Comparison of ENCODE assay signal across 8 cellular contexts in genomic region chr14:21917699-21918436, GRCh38.
DNase-seq lines count a peak whose midpoint lies in the region; ATAC-seq and TF ChIP-seq lines count a peak whose summit lies in the region.

No MANE protein-coding gene starts in this region.

- no peaks in the 10 kb centered on the region for H3K9me3 ChIP-seq in MG63

- DNase-seq in AG09309 (ENCODE audit: low read depth), result no peak
- peak; percentile 32 for DNase-seq in T-helper 9 cell
- DNase-seq in cardiac fibroblast (ENCODE audit: low read depth in 2 of 2), result peak; percentile 63 to 66
- peak in 1 of 2 donors; percentile 53 for DNase-seq in left colon
- DNase-seq in stimulated activated CD8-positive, alpha-beta memory T cell treated with anti-CD3 and anti-CD28 coated beads, Interleukin-12 subunit alpha, Interleukin-12 subunit beta, amount 100 ng/mL, for 24 hours (ENCODE audit: extremely low read depth), result peak; percentile 11
- no peak for DNase-seq in MG63

- no peak overlapping the region for H3K9ac ChIP-seq in KMS-11

- no peaks in the 10 kb centered on the region for H4K20me1 ChIP-seq in KMS-11 (ENCODE audit: insufficient read depth)

- H3K4me3 ChIP-seq in AG09309 (ENCODE audit: control insufficient read depth, low read depth, low read length) (no peak overlapping the region), KMS-11 (IDR thresholded peaks at IDR 0.05; ENCODE audit: insufficient read depth, low read depth, low read length) (no peak overlapping the region), cardiac fibroblast (replicated peaks in 1 of 2; ENCODE audit: low read depth in 2 of 2, low read length in 2 of 2) (no peak overlapping the region), MG63 (no peak overlapping the region)

- H3K27me3 ChIP-seq in KMS-11 (ENCODE audit: insufficient read depth, low read depth), result no peaks in the 10 kb centered on the region
- no peaks in the 10 kb centered on the region for H3K27me3 ChIP-seq in MG63

- intact Hi-C loops in left colon (cut with DNase I, micrococcal nuclease), result no loop called here

- ATAC-seq in GM18502 (IDR thresholded peaks at IDR 0.05; ENCODE audit: poor library complexity, unreplicated experiment) (peak; percentile 75), left colon (peak; percentile 58)

- H3K4me1 ChIP-seq in KMS-11 (ENCODE audit: low read depth, poor library complexity, severe bottlenecking), result no peaks in the 10 kb centered on the region

- H2AFZ ChIP-seq in KMS-11 (ENCODE audit: low read depth), result peak overlapping the region; percentile 12; the same call in 1 of the 2 replicates

- H3K36me3 ChIP-seq in KMS-11 (ENCODE audit: insufficient read depth), result no peaks in the 10 kb centered on the region
- no peaks in the 10 kb centered on the region for H3K36me3 ChIP-seq in MG63

- no peaks in the 10 kb centered on the region for H3K79me2 ChIP-seq in KMS-11 (ENCODE audit: insufficient read depth, low read depth)

- H3K4me2 ChIP-seq in KMS-11, result peak overlapping the region; percentile 26; the same call in 1 of the 2 replicates

- TF ChIP-seq CTCF in AG09309 (IDR thresholded peaks at IDR 0.05; ENCODE audit: control insufficient read depth, insufficient read depth, low read depth, low read length, missing control alignments), result peak; percentile 61
- peak; percentile 50 for TF ChIP-seq CTCF in KMS-11 (conservative IDR thresholded peaks at IDR 0.05; ENCODE audit: low read depth, low read length)
- peak; percentile 71 for TF ChIP-seq CTCF in cardiac fibroblast (IDR thresholded peaks at IDR 0.05; ENCODE audit: low read depth, low read length)

- H3K27ac ChIP-seq in KMS-11, result no peak overlapping the region

Comparison
In these comparisons a context has a peak if more than half of its experiments do, and no peak if none do; other contexts are left out.
1. DNase-seq: peak in T-helper 9 cell (single experiment), cardiac fibroblast (2 of 2) and stimulated activated CD8-positive, alpha-beta memory T cell treated with anti-CD3 and anti-CD28 coated beads, Interleukin-12 subunit alpha, Interleukin-12 subunit beta, amount 100 ng/mL, for 24 hours (single experiment); none in AG09309 (single experiment) and MG63 (single experiment).
2. Peak in every context shown above with its lines, with median percentiles within 50 percentile points of each other: CTCF ChIP-seq.